In genomic region chr7:32495298-32496051, GRCh38 we compare ENCODE assay signal across 1 cellular context.
TF ChIP-seq lines count a peak whose summit lies in the region.

TSS of gene AVL9 (plus strand) at chr7:32495489. CDS start at chr7:32495710, 221 bp downstream.

TF ChIP-seq in HepG2, 621 proteins besides CTCF, POLR2A, EP300 and RAD21 (continued from another document and continues in another):
- TF ChIP-seq HNF1B (CRISPR knock-in tag; IDR thresholded peaks at IDR 0.05) (peak; percentile 85), NR2F2 (IDR thresholded peaks at IDR 0.05; ENCODE audit: borderline replicate concordance, low read depth) (no peak; the same call in 1 of the 2 replicates), ELF3 (CRISPR knock-in tag; IDR thresholded peaks at IDR 0.05) (peak; percentile 59; the same call in 1 of the 2 replicates), SOX6 (IDR thresholded peaks at IDR 0.05) (no peak), SOX6 (CRISPR knock-in tag; IDR thresholded peaks at IDR 0.05) (peak; percentile 63), ERF (CRISPR knock-in tag; IDR thresholded peaks at IDR 0.05) (peak; percentile 88; the same call in 1 of the 2 replicates), ZNF773 (CRISPR knock-in tag; IDR thresholded peaks at IDR 0.05; ENCODE audit: borderline replicate concordance) (no peak; the same call in 1 of the 2 replicates), CAMTA2 (CRISPR knock-in tag; IDR thresholded peaks at IDR 0.05; ENCODE audit: borderline replicate concordance) (no peak), CERS6 (CRISPR knock-in tag; IDR thresholded peaks at IDR 0.05) (no peak), PITX1 (CRISPR knock-in tag; IDR thresholded peaks at IDR 0.05) (no peak), ZNF34 (CRISPR knock-in tag; IDR thresholded peaks at IDR 0.05; ENCODE audit: borderline replicate concordance) (no peak), ZNF407 (CRISPR knock-in tag; IDR thresholded peaks at IDR 0.05; ENCODE audit: not compliant biosample characterization) (peak; percentile 65), ZNF691 (CRISPR knock-in tag; IDR thresholded peaks at IDR 0.05; ENCODE audit: borderline replicate concordance, low read depth) (no peak; the same call in 1 of the 2 replicates), DPF2 (CRISPR knock-in tag; IDR thresholded peaks at IDR 0.05; ENCODE audit: borderline replicate concordance, low read depth) (no peak), FOXP1 (IDR thresholded peaks at IDR 0.05) (no peak), FOXP1 (CRISPR knock-in tag; IDR thresholded peaks at IDR 0.05) (no peak), SPEN (CRISPR knock-in tag; IDR thresholded peaks at IDR 0.05; ENCODE audit: low read depth) (peak; percentile 80; the same call in 1 of the 2 replicates), MAF1 (CRISPR knock-in tag; IDR thresholded peaks at IDR 0.05; ENCODE audit: borderline replicate concordance) (peak; percentile 78; the same call in 1 of the 2 replicates), SP2 (CRISPR knock-in tag; IDR thresholded peaks at IDR 0.05) (peak; percentile 67), ZNF550 (CRISPR knock-in tag; IDR thresholded peaks at IDR 0.05; ENCODE audit: borderline replicate concordance) (no peak), ARID3A (IDR thresholded peaks at IDR 0.05; ENCODE audit: low read depth, low read length) (no peak), CSRNP2 (CRISPR knock-in tag; conservative IDR thresholded peaks at IDR 0.05; ENCODE audit: low read depth) (no peak), ZFX (CRISPR knock-in tag; IDR thresholded peaks at IDR 0.05; ENCODE audit: low read depth) (peak; percentile 97), ZNF530 (CRISPR knock-in tag; IDR thresholded peaks at IDR 0.05; ENCODE audit: low read depth) (no peak), ARID2 (CRISPR knock-in tag; IDR thresholded peaks at IDR 0.05; ENCODE audit: borderline replicate concordance) (peak; percentile 91; the same call in 1 of the 2 replicates), ATF2 (CRISPR knock-in tag; IDR thresholded peaks at IDR 0.05) (no peak), SMYD3 (CRISPR knock-in tag; IDR thresholded peaks at IDR 0.05) (no peak), CREB3 (CRISPR knock-in tag; IDR thresholded peaks at IDR 0.05) (0 out of 2 replicates have a peak, but pooled peaks have one; percentile 78), STAT5B (CRISPR knock-in tag; IDR thresholded peaks at IDR 0.05) (peak; percentile 73; the same call in 1 of the 2 replicates), DMAP1 (CRISPR knock-in tag; IDR thresholded peaks at IDR 0.05) (peak; percentile 92), TEF (CRISPR knock-in tag; IDR thresholded peaks at IDR 0.05) (no peak), ZNF17 (CRISPR knock-in tag; IDR thresholded peaks at IDR 0.05) (no peak), ZNF784 (CRISPR knock-in tag; IDR thresholded peaks at IDR 0.05; ENCODE audit: borderline replicate concordance) (peak; percentile 85; the same call in 1 of the 2 replicates), ZNF430 (CRISPR knock-in tag; IDR thresholded peaks at IDR 0.05) (peak; percentile 75; the same call in 1 of the 2 replicates), CHD2 (IDR thresholded peaks at IDR 0.05; ENCODE audit: low read depth, low read length) (no peak), NR2F1 (CRISPR knock-in tag; IDR thresholded peaks at IDR 0.05) (no peak), ZNF350 (CRISPR knock-in tag; IDR thresholded peaks at IDR 0.05; ENCODE audit: borderline replicate concordance, low read depth) (peak; percentile 75; the same call in 1 of the 2 replicates), MED13 (CRISPR knock-in tag; IDR thresholded peaks at IDR 0.05) (peak; percentile 88; the same call in 1 of the 2 replicates), CSRNP1 (CRISPR knock-in tag; IDR thresholded peaks at IDR 0.05) (no peak; the same call in none of the 2 replicates), ZSCAN29 (CRISPR knock-in tag; conservative IDR thresholded peaks at IDR 0.05) (no peak)
